Comparison of ENCODE assay signal across 22 cellular contexts in the genomic region with DNA sequence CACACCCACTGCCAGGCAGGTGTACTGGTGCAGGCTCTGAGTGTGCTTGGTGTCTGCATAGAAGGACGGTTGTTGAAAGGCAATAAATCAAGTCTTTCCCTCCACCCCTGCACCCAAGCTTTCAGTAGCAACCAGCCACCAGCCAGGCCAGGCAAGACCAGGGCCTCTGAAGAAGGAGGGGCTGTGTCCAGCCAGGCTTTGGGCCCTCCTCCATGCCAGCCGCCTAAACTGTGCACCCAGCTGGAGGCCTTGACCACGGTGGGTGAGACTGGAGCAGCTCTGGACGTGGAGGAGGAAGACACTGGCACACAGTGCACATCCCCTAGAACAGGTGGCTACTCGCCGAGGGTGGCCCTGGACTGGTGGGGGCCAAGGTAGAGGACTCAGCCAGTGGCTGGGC. TPM values are rescaled to one million over a fixed set of nuclear protein-coding genes. Genes with fewer than 3 reads are reported as not detected.
"Had no signal": no experiment of that assay in that cellular context is flagged by ENCODE, and none has a peak within 500 bp of the region (broad histone marks: within the 10 kb centered on the region; RNA-seq: fewer than 3 reads in every experiment).

No MANE protein-coding gene starts in this region.

- DNase-seq: activated CD4-positive, alpha-beta T cell treated with anti-CD3 and anti-CD28 coated beads for 1 hour; activated CD8-positive, alpha-beta memory T cell treated with anti-CD3 and anti-CD28 coated beads, Interleukin-2, amount 50 U/mL, for 4 hours; activated naive CD8-positive, alpha-beta T cell treated with anti-CD3 and anti-CD28 coated beads for 36 hours; activated T-cell treated with anti-CD3 and anti-CD28 coated beads, Interleukin-2, amount 50 U/mL, for 24 hours; effector CD8-positive, alpha-beta T cell; erythroblast; foreskin fibroblast; midbrain; natural killer cell; pancreas; psoas muscle; right cardiac atrium; stimulated activated CD4-positive, alpha-beta T cell treated with anti-CD3 and anti-CD28 coated beads, Interleukin-12 subunit alpha, Interleukin-12 subunit beta, amount 100 ng/mL, for 4 hours; T-helper 9 cell had no signal

- H3K36me3 ChIP-seq: pancreas, tibial nerve had no signal

- H3K27ac ChIP-seq: pancreas, psoas muscle, tibial nerve had no signal

- H3K9me3 ChIP-seq: pancreas, psoas muscle, tibial nerve had no signal

- H3K4me3 ChIP-seq: pancreas, psoas muscle, tibial nerve had no signal

- H3K4me1 ChIP-seq: psoas muscle had no signal

RNA-seq across cellular contexts. Expression of a gene that starts 4.9 kb away (rescaled TPM):
- total RNA-seq: activated naive CD8-positive, alpha-beta T cell treated with anti-CD3 and anti-CD28 coated beads for 36 hours; activated T-helper 17 cell treated with anti-CD3 and anti-CD28 coated beads, Interleukin-2, amount 50 U/mL, for 72 hours; fibroblast of lung; glomerular endothelial cell; liver; natural killer cell; right cardiac atrium; skeletal muscle tissue; T-helper 1 cell treated with Interleukin-12 subunit alpha and Interleukin-12 subunit beta and Interleukin-4 antibody, amounts not matched to agents 30 ng/mL and 1 ng/mL, for 36 hours; urinary bladder had no signal
- polyA plus RNA-seq: fibroblast of lung, liver, pancreas, right cardiac atrium, urinary bladder had no signal

RNA-seq across cellular contexts. Expression of a gene that starts 39.3 kb away (rescaled TPM):
- total RNA-seq: activated T-helper 17 cell treated with anti-CD3 and anti-CD28 coated beads, Interleukin-2, amount 50 U/mL, for 72 hours; fibroblast of lung; glomerular endothelial cell; skeletal muscle tissue; T-helper 1 cell treated with Interleukin-12 subunit alpha and Interleukin-12 subunit beta and Interleukin-4 antibody, amounts not matched to agents 30 ng/mL and 1 ng/mL, for 36 hours; tibial nerve; urinary bladder had no signal
- polyA plus RNA-seq: fibroblast of lung, liver, urinary bladder had no signal
